In genomic region chr17:2400474-2400866, GRCh38 we compare ENCODE assay signal across 8 cellular contexts. TPM values are rescaled to one million over a fixed set of nuclear protein-coding genes. Genes with fewer than 3 reads are reported as not detected.
DNase-seq lines count a peak whose midpoint lies in the region; ATAC-seq and TF ChIP-seq lines count a peak whose summit lies in the region.

No MANE protein-coding gene starts in this region.

- peak overlapping the region; percentile 80 for H3K9ac ChIP-seq in HUES48 (ENCODE audit: low read depth, low read length)

- H3K4me3 ChIP-seq in HUES48 (ENCODE audit: low read depth, low read length), result peak overlapping the region; percentile 95
- H3K4me3 ChIP-seq in kidney epithelial cell (ENCODE audit: low read depth, low read length), result peak overlapping the region; percentile 87

- H3K4me1 Mint-ChIP-seq in CD14-positive monocyte (peaks cover 62% of the 10 kb centered on the region), brain (peaks cover 66% of the 10 kb centered on the region)

- H3K27ac ChIP-seq in HUES48 (ENCODE audit: low read depth, low read length), result peak overlapping the region; percentile 99

- H3K36me3 Mint-ChIP-seq in CD14-positive monocyte (peaks cover 8 to 17% of the 10 kb centered on the region in 2 donors), brain (no peaks in the 10 kb centered on the region)

- peak overlapping the region; percentile 99 to 100 (median 100) for H3K27ac Mint-ChIP-seq in CD14-positive monocyte
- peak overlapping the region; percentile 80 to 100 (median 99) for H3K27ac Mint-ChIP-seq in brain

- no peak for TF ChIP-seq POLR2A in GM18505 (IDR thresholded peaks at IDR 0.05; ENCODE audit: borderline replicate concordance, extremely low read depth, insufficient read depth, insufficient read length)

- peak overlapping the region; percentile 99 for H3K4me3 Mint-ChIP-seq in CD14-positive monocyte
- H3K4me3 Mint-ChIP-seq in brain, result peak overlapping the region; percentile 89 to 100 (median 98)

- H3K36me3 ChIP-seq in HUES48 (ENCODE audit: control insufficient read depth, insufficient read depth, low read length) (no peaks in the 10 kb centered on the region), kidney epithelial cell (ENCODE audit: control insufficient read depth, insufficient read depth, low read length) (no peaks in the 10 kb centered on the region)

- no peaks in the 10 kb centered on the region for H3K27me3 ChIP-seq in HUES48 (ENCODE audit: control insufficient read depth, insufficient read depth, low read length)
- no peaks in the 10 kb centered on the region for H3K27me3 ChIP-seq in kidney epithelial cell (ENCODE audit: control insufficient read depth, insufficient read depth, low read length)

- intact Hi-C loops in CD14-positive monocyte (cut with micrococcal nuclease), result no loop called here

- ATAC-seq in GM18505 (IDR thresholded peaks at IDR 0.05; ENCODE audit: unreplicated experiment) (no peak), GM18873 (IDR thresholded peaks at IDR 0.05; ENCODE audit: low FRiP score, unreplicated experiment) (no peak)

- H3K27me3 Mint-ChIP-seq in CD14-positive monocyte (ENCODE audit: low read depth in 3 of 3) (peaks cover 0 to 9% (median 0%) of the 10 kb centered on the region in 3 donors), brain (peaks cover 15% of the 10 kb centered on the region)

- peaks cover 39% of the 10 kb centered on the region for H3K4me1 ChIP-seq in HUES48 (ENCODE audit: control insufficient read depth, insufficient read depth, low read length)

- TF ChIP-seq CTCF in CD14-positive monocyte (IDR thresholded peaks at IDR 0.05), result no peak
- TF ChIP-seq CTCF in brain (conservative IDR thresholded peaks at IDR 0.05), result no peak
- no peak for TF ChIP-seq CTCF in kidney epithelial cell (IDR thresholded peaks at IDR 0.05; ENCODE audit: insufficient read depth, low read length, poor library complexity, severe bottlenecking)

- H3K9me3 ChIP-seq in HUES48 (ENCODE audit: control insufficient read depth, insufficient read depth, low read length), result no peaks in the 10 kb centered on the region

- H3K9me3 Mint-ChIP-seq in CD14-positive monocyte (peaks cover 0 to 5% (median 0%) of the 10 kb centered on the region in 7 donors), brain (no peaks in the 10 kb centered on the region)

- DNase-seq in CD14-positive monocyte (ENCODE audit: low spot score) (no peak), T1000 (lab: John Stamatoyannopoulos, UW) (peak; percentile 59), kidney epithelial cell (ENCODE audit: low read depth) (no peak)
- DNase-seq in stimulated activated CD4-positive, alpha-beta T cell treated with anti-CD3 and anti-CD28 coated beads, Interleukin-2, amount 100 ng/mL, for 4 hours (ENCODE audit: low read depth), result peak; percentile 43

RNA-seq across cellular contexts. Expression of gene MNT, which starts 0.4 kb away (rescaled TPM):
- 1 to 10 TPM in 1 of 2 donors, under 1 TPM in 1; 0.28 to 1.3 TPM for polyA plus RNA-seq in CD14-positive monocyte
- 17.4 TPM for polyA plus RNA-seq in brain (ENCODE audit: insufficient read depth, low read depth, low replicate concordance)
- total RNA-seq in kidney epithelial cell, result 8.7 and 15.1 TPM in 2 replicates

Comparison
In these comparisons a context has a peak if more than half of its experiments do, and no peak if none do; other contexts are left out.
1. DNase-seq: peak in T1000 (single experiment) and stimulated activated CD4-positive, alpha-beta T cell treated with anti-CD3 and anti-CD28 coated beads, Interleukin-2, amount 100 ng/mL, for 4 hours (single experiment); none in CD14-positive monocyte (single experiment) and kidney epithelial cell (single experiment).